1 cellular context compared by ENCODE assay signal in the genomic region with DNA sequence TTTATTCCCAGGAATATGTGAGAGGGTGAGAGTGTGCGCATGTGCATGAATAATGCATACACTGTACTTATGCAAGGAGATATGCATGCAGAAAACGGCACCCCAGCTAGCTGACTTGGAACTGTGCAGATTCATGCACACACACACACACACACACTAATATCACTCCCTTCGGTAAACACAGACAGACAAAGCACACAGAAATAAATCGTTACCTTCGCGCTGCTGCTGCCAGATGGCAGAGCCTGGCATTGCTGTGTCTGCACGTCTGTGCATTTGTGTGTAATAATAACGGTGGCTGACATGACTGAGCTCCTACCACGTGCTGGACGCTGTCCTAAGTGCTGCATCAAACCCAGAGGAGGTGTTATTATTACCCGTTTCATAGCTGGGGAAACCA.
TF ChIP-seq lines count a peak whose summit lies in the region.

No MANE protein-coding gene starts in this region.

TF ChIP-seq in GM12878, 131 proteins besides CTCF, POLR2A, EP300 and RAD21 (continued from another document):
- TF ChIP-seq, protein P1, sequence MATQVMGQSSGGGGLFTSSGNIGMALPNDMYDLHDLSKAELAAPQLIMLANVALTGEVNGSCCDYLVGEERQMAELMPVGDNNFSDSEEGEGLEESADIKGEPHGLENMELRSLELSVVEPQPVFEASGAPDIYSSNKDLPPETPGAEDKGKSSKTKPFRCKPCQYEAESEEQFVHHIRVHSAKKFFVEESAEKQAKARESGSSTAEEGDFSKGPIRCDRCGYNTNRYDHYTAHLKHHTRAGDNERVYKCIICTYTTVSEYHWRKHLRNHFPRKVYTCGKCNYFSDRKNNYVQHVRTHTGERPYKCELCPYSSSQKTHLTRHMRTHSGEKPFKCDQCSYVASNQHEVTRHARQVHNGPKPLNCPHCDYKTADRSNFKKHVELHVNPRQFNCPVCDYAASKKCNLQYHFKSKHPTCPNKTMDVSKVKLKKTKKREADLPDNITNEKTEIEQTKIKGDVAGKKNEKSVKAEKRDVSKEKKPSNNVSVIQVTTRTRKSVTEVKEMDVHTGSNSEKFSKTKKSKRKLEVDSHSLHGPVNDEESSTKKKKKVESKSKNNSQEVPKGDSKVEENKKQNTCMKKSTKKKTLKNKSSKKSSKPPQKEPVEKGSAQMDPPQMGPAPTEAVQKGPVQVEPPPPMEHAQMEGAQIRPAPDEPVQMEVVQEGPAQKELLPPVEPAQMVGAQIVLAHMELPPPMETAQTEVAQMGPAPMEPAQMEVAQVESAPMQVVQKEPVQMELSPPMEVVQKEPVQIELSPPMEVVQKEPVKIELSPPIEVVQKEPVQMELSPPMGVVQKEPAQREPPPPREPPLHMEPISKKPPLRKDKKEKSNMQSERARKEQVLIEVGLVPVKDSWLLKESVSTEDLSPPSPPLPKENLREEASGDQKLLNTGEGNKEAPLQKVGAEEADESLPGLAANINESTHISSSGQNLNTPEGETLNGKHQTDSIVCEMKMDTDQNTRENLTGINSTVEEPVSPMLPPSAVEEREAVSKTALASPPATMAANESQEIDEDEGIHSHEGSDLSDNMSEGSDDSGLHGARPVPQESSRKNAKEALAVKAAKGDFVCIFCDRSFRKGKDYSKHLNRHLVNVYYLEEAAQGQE (IDR thresholded peaks at IDR 0.05; ENCODE audit: low read depth, low read length) = peak; percentile 70
